In the genomic region with DNA sequence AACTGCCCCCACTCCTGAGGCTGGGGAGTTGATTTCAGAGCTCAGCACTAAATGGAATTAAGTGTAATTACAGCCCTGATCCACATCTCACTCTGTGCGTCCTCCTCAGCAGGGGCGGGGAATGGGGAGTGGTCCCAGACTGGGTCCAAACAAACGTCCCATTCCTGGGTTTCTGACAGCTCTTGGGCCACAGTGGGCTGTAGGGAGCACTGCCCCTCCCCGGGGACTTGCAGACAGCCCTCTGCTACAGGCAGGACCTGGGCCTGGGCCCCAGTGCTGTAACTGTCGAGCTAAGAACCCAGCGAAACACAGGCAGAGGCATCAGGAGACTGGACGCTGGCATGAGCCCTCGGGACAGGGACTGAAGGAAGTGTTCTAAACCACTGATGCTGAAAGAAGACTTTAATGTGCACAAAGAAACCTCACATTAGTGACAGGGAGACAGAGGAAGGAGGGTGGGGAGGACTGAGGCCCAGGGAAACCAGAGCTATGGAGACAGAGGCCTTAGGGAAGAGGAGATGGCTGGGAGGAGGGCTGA, we compare ENCODE assay signal across 1 cellular context.
TF ChIP-seq lines count a peak whose summit lies in the region.

No MANE protein-coding gene starts in this region.

TF ChIP-seq in IMR-90, 13 proteins besides CTCF, POLR2A, EP300 and RAD21 (continued from another document):
- TF ChIP-seq, protein P1, sequence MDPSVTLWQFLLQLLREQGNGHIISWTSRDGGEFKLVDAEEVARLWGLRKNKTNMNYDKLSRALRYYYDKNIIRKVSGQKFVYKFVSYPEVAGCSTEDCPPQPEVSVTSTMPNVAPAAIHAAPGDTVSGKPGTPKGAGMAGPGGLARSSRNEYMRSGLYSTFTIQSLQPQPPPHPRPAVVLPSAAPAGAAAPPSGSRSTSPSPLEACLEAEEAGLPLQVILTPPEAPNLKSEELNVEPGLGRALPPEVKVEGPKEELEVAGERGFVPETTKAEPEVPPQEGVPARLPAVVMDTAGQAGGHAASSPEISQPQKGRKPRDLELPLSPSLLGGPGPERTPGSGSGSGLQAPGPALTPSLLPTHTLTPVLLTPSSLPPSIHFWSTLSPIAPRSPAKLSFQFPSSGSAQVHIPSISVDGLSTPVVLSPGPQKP (IDR thresholded peaks at IDR 0.05; ENCODE audit: borderline replicate concordance, low read depth, low read length), result no peak
- TF ChIP-seq CHD1 (IDR thresholded peaks at IDR 0.05; ENCODE audit: low read depth, low read length), result no peak
- no peak for TF ChIP-seq MXI1 (IDR thresholded peaks at IDR 0.05; ENCODE audit: borderline replicate concordance, low read depth, low read length)
- TF ChIP-seq, protein P2, sequence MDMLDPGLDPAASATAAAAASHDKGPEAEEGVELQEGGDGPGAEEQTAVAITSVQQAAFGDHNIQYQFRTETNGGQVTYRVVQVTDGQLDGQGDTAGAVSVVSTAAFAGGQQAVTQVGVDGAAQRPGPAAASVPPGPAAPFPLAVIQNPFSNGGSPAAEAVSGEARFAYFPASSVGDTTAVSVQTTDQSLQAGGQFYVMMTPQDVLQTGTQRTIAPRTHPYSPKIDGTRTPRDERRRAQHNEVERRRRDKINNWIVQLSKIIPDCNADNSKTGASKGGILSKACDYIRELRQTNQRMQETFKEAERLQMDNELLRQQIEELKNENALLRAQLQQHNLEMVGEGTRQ (IDR thresholded peaks at IDR 0.05; ENCODE audit: low read depth, low read length), result no peak
- no peak for TF ChIP-seq BHLHE40 (IDR thresholded peaks at IDR 0.05; ENCODE audit: low read depth, low read length)
- no peak for TF ChIP-seq RCOR1 (IDR thresholded peaks at IDR 0.05; ENCODE audit: insufficient replicate concordance, low read length)
- TF ChIP-seq MAZ (IDR thresholded peaks at IDR 0.05; ENCODE audit: borderline replicate concordance, low read depth, low read length), result no peak
